18 cellular contexts compared by ENCODE assay signal in the genomic region with DNA sequence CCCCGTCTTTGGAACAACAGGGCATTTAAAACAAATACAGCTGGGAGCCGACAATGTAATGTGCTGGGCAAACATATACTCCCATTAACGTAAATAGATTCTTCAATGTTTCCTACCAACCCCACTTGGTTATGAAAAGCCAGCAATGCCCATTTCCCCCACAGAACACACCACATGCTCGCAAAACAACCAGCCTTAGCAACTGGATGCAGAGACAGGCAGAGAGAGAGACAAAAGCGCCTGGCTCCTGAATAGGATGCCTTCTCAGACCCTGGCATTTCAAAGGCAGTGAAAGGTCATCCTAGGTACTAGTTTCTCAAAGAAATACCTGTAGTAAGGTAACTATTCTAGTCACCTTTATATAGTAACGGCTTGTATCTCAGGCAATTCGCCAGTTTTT.
DNase-seq lines count a peak whose midpoint lies in the region; ATAC-seq and TF ChIP-seq lines count a peak whose summit lies in the region.
"Had no signal": no experiment of that assay in that cellular context is flagged by ENCODE, and none has a peak within 500 bp of the region (broad histone marks: within the 10 kb centered on the region; RNA-seq: fewer than 3 reads in every experiment).

No MANE protein-coding gene starts in this region.

- intact Hi-C loops in CD4-positive, alpha-beta T cell (cut with DNase I, micrococcal nuclease), result no loop called here

- H3K36me3 Mint-ChIP-seq in CD4-positive, alpha-beta T cell (ENCODE audit: low read depth), result no peaks in the 10 kb centered on the region
- no peaks in the 10 kb centered on the region for H3K36me3 Mint-ChIP-seq in activated naive CD8-positive, alpha-beta T cell treated with anti-CD3 and anti-CD28 coated beads, Interleukin-2, amount 50 U/mL, for 24 hours (ENCODE audit: low read depth)
- H3K36me3 Mint-ChIP-seq: activated naive CD8-positive, alpha-beta T cell; naive thymus-derived CD8-positive, alpha-beta T cell had no signal

- H3K4me1 ChIP-seq in neuron (ENCODE audit: insufficient read depth, low read length), result peaks cover 31% of the 10 kb centered on the region

- CTCF ChIA-PET in CD4-positive, alpha-beta T cell (lab: Charles Lee), result no interaction called here

- H3K27me3 ChIP-seq in WERI-Rb-1 (ENCODE audit: insufficient read depth, low read depth, severe bottlenecking) (peaks cover 16% of the 10 kb centered on the region), neuron (ENCODE audit: insufficient read depth, low read length) (peaks cover 42% of the 10 kb centered on the region)
- peaks cover 52% of the 10 kb centered on the region for H3K27me3 ChIP-seq in CD4-positive, alpha-beta T cell (ENCODE audit: control insufficient read depth, insufficient read depth, low read length)

- no peak overlapping the region for H3K27ac ChIP-seq in WERI-Rb-1
- no peak overlapping the region for H3K27ac ChIP-seq in CD4-positive, alpha-beta T cell (ENCODE audit: low read depth, low read length)
- H3K27ac ChIP-seq: 22Rv1, C4-2B, right atrium auricular region had no signal

- no peak overlapping the region for H3K4me3 Mint-ChIP-seq in CD4-positive, alpha-beta T cell
- H3K4me3 Mint-ChIP-seq in activated naive CD8-positive, alpha-beta T cell treated with anti-CD3 and anti-CD28 coated beads, Interleukin-2, amount 50 U/mL, for 24 hours, result no peak overlapping the region
- H3K4me3 Mint-ChIP-seq: activated naive CD8-positive, alpha-beta T cell; naive thymus-derived CD8-positive, alpha-beta T cell had no signal

- H3K9me3 Mint-ChIP-seq in CD4-positive, alpha-beta T cell, result no peaks in the 10 kb centered on the region
- H3K9me3 Mint-ChIP-seq in activated naive CD8-positive, alpha-beta T cell treated with anti-CD3 and anti-CD28 coated beads, Interleukin-2, amount 50 U/mL, for 24 hours, result no peaks in the 10 kb centered on the region

- ATAC-seq in CD4-positive, alpha-beta T cell (ENCODE audit: poor library complexity), result no peak
- ATAC-seq in activated naive CD8-positive, alpha-beta T cell treated with anti-CD3 and anti-CD28 coated beads, Interleukin-2, amount 50 U/mL, for 24 hours, result no peak
- ATAC-seq: naive thymus-derived CD8-positive, alpha-beta T cell; Panc1 had no signal

- H2AFZ ChIP-seq in neuron (ENCODE audit: low read depth, low read length), result no peak overlapping the region

- DNase-seq in DMS 273 (lab: John Stamatoyannopoulos, UW; ENCODE audit: unreplicated experiment) (peak; percentile 3), DMS 273 treated with DMSO at 0.1 percent for 48 hours (lab: John Stamatoyannopoulos, UW) (no peak), NCI-H187 (lab: John Stamatoyannopoulos, UW) (peak; percentile 70 to 88), WERI-Rb-1 (no peak), GM03348 (ENCODE audit: low spot score) (no peak)
- no peak for DNase-seq in CD4-positive, alpha-beta T cell
- DNase-seq in activated naive CD8-positive, alpha-beta T cell treated with anti-CD3 and anti-CD28 coated beads, Interleukin-2, amount 50 U/mL, for 24 hours, result no peak
- DNase-seq: activated CD4-positive, alpha-beta T cell treated with anti-CD3 and anti-CD28 coated beads for 4 hours; activated T-cell treated with anti-CD3 and anti-CD28 coated beads, Interleukin-2, amount 50 U/mL, for 1 hour; effector memory CD4-positive, alpha-beta T cell; naive thymus-derived CD8-positive, alpha-beta T cell; stimulated activated CD4-positive, alpha-beta T cell treated with anti-CD3 and anti-CD28 coated beads, Interleukin-2, amount 100 ng/mL, for 48 hours had no signal

- TF ChIP-seq CTCF in WERI-Rb-1 (IDR thresholded peaks at IDR 0.05; ENCODE audit: low read depth, low read length), result no peak
- TF ChIP-seq CTCF in CD4-positive, alpha-beta T cell (IDR thresholded peaks at IDR 0.05), result no peak

- H3K36me3 ChIP-seq in WERI-Rb-1 (no peaks in the 10 kb centered on the region), neuron (ENCODE audit: insufficient read depth, low read length) (no peaks in the 10 kb centered on the region)
- H3K36me3 ChIP-seq: right atrium auricular region had no signal

- H3K9me3 ChIP-seq in WERI-Rb-1 (ENCODE audit: severe bottlenecking) (no peaks in the 10 kb centered on the region), neuron (ENCODE audit: low read length) (no peaks in the 10 kb centered on the region)
- no peaks in the 10 kb centered on the region for H3K9me3 ChIP-seq in CD4-positive, alpha-beta T cell (ENCODE audit: control insufficient read depth, low read length)
- H3K9me3 ChIP-seq: right atrium auricular region had no signal

- no peak overlapping the region for H3K27ac Mint-ChIP-seq in CD4-positive, alpha-beta T cell
- H3K27ac Mint-ChIP-seq in activated naive CD8-positive, alpha-beta T cell treated with anti-CD3 and anti-CD28 coated beads, Interleukin-2, amount 50 U/mL, for 24 hours, result no peak overlapping the region
- H3K27ac Mint-ChIP-seq: activated naive CD8-positive, alpha-beta T cell had no signal

- POLR2A ChIA-PET in CD4-positive, alpha-beta T cell (lab: Charles Lee), result no interaction called here

- H3K27me3 Mint-ChIP-seq in CD4-positive, alpha-beta T cell, result peaks cover 57% of the 10 kb centered on the region
- H3K27me3 Mint-ChIP-seq in activated naive CD8-positive, alpha-beta T cell treated with anti-CD3 and anti-CD28 coated beads, Interleukin-2, amount 50 U/mL, for 24 hours, result peaks cover 50% of the 10 kb centered on the region

- H3K4me1 Mint-ChIP-seq in CD4-positive, alpha-beta T cell (ENCODE audit: low read depth), result no peaks in the 10 kb centered on the region
- no peaks in the 10 kb centered on the region for H3K4me1 Mint-ChIP-seq in activated naive CD8-positive, alpha-beta T cell treated with anti-CD3 and anti-CD28 coated beads, Interleukin-2, amount 50 U/mL, for 24 hours

- H3K4me3 ChIP-seq in WERI-Rb-1 (ENCODE audit: low read depth, low read length) (peak overlapping the region; percentile 70), neuron (ENCODE audit: low read length) (peak overlapping the region; percentile 45)

Comparison
In these comparisons a context has a peak if more than half of its experiments do, and no peak if none do; other contexts are left out.
1. DNase-seq: peak in DMS 273 (single experiment) and NCI-H187 (2 of 2); none in DMS 273 treated with DMSO at 0.1 percent for 48 hours (single experiment), WERI-Rb-1 (single experiment), CD4-positive, alpha-beta T cell (0 of 10), activated naive CD8-positive, alpha-beta T cell treated with anti-CD3 and anti-CD28 coated beads, Interleukin-2, amount 50 U/mL, for 24 hours (single experiment) and GM03348 (single experiment).